Comparison of ENCODE assay signal across 18 cellular contexts in genomic region chr10:43444897-43445466, GRCh38.
"Had no signal": no experiment of that assay in that cellular context is flagged by ENCODE, and none has a peak within 500 bp of the region (broad histone marks: within the 10 kb centered on the region; RNA-seq: fewer than 3 reads in every experiment).

No MANE protein-coding gene starts in this region.

- H3K27ac Mint-ChIP-seq: activated B cell treated with CpG ODN at 0.5 μM for 24 hours; activated naive CD8-positive, alpha-beta T cell treated with anti-CD3 and anti-CD28 coated beads, Interleukin-2, amount 10 ng/mL, durations not matched to agents 7 days and 5 days; brain; memory B cell; stimulated activated naive B cell treated with anti-CD40 and anti-IgM and Interleukin-4, amounts not matched to agents 10 μg/mL and 1 μg/mL and 100 μg/mL, for 72 hours had no signal

- H3K36me3 ChIP-seq: left ventricle myocardium inferior, neutrophil, thyroid gland had no signal

- H3K9me3 ChIP-seq: left ventricle myocardium inferior, neutrophil, thyroid gland had no signal

- H3K4me1 ChIP-seq: left ventricle myocardium inferior, parathyroid adenoma had no signal

- H3K4me3 Mint-ChIP-seq: activated B cell treated with CpG ODN at 0.5 μM for 24 hours; activated naive CD8-positive, alpha-beta T cell treated with anti-CD3 and anti-CD28 coated beads, Interleukin-2, amount 10 ng/mL, durations not matched to agents 7 days and 5 days; activated T-cell treated with anti-CD3 and anti-CD28 coated beads, Interleukin-2, amount 50 U/mL, for 4 hours; brain; memory B cell; stimulated activated naive B cell treated with anti-CD40 and anti-IgM and Interleukin-4, amounts not matched to agents 10 μg/mL and 1 μg/mL and 100 μg/mL, for 72 hours; T-helper 2 cell treated with Interferon-gamma antibody and Interleukin-4, amounts not matched to agents 5 μg/mL and 100 μg/mL, for 36 hours had no signal

- H3K27me3 ChIP-seq: hepatocyte, neutrophil, thyroid gland had no signal

- H3K4me3 ChIP-seq: hepatocyte, left ventricle myocardium inferior, mucosa of descending colon, thyroid gland had no signal

- DNase-seq: activated B cell treated with CpG ODN at 0.5 μM for 24 hours; activated gamma-delta T cell treated with Interleukin-2 at 50 U/mL for 16 hours; activated naive CD8-positive, alpha-beta T cell treated with anti-CD3 and anti-CD28 coated beads, Interleukin-2, amount 10 ng/mL, durations not matched to agents 7 days and 5 days; activated T-cell treated with anti-CD3 and anti-CD28 coated beads, Interleukin-2, amount 50 U/mL, for 4 hours; kidney; left ventricle myocardium inferior; naive thymus-derived CD4-positive, alpha-beta T cell; retina; stimulated activated CD4-positive, alpha-beta T cell treated with anti-CD3 and anti-CD28 coated beads, Interleukin-2, amount 100 ng/mL, for 48 hours; stimulated activated naive B cell treated with anti-CD40 and anti-IgM and Interleukin-4, amounts not matched to agents 10 μg/mL and 1 μg/mL and 100 μg/mL, for 72 hours; thyroid gland had no signal

- H3K4me1 Mint-ChIP-seq: activated naive CD8-positive, alpha-beta T cell treated with anti-CD3 and anti-CD28 coated beads, Interleukin-2, amount 10 ng/mL, durations not matched to agents 7 days and 5 days; brain had no signal

- H3K9me3 Mint-ChIP-seq: activated B cell treated with CpG ODN at 0.5 μM for 24 hours; activated T-cell treated with anti-CD3 and anti-CD28 coated beads, Interleukin-2, amount 50 U/mL, for 4 hours had no signal

- H3K27me3 Mint-ChIP-seq: activated B cell treated with CpG ODN at 0.5 μM for 24 hours; activated naive CD8-positive, alpha-beta T cell treated with anti-CD3 and anti-CD28 coated beads, Interleukin-2, amount 10 ng/mL, durations not matched to agents 7 days and 5 days; brain; memory B cell; naive thymus-derived CD4-positive, alpha-beta T cell; stimulated activated naive B cell treated with anti-CD40 and anti-IgM and Interleukin-4, amounts not matched to agents 10 μg/mL and 1 μg/mL and 100 μg/mL, for 72 hours had no signal

- H3K27ac ChIP-seq: hepatocyte, left ventricle myocardium inferior, neutrophil, parathyroid adenoma, thyroid gland had no signal

- ATAC-seq: activated T-cell treated with anti-CD3 and anti-CD28 coated beads, Interleukin-2, amount 50 U/mL, for 4 hours; naive thymus-derived CD4-positive, alpha-beta T cell; stimulated activated naive B cell treated with anti-CD40 and anti-IgM and Interleukin-4, amounts not matched to agents 10 μg/mL and 1 μg/mL and 100 μg/mL, for 72 hours had no signal
